In genomic region chr4:42490015-42490414, GRCh38 we compare ENCODE assay signal across 1 cellular context.
TF ChIP-seq lines count a peak whose summit lies in the region.

No MANE protein-coding gene starts in this region.

TF ChIP-seq in WTC11, 78 proteins besides CTCF, POLR2A, EP300 and RAD21:
- TF ChIP-seq, protein P1, sequence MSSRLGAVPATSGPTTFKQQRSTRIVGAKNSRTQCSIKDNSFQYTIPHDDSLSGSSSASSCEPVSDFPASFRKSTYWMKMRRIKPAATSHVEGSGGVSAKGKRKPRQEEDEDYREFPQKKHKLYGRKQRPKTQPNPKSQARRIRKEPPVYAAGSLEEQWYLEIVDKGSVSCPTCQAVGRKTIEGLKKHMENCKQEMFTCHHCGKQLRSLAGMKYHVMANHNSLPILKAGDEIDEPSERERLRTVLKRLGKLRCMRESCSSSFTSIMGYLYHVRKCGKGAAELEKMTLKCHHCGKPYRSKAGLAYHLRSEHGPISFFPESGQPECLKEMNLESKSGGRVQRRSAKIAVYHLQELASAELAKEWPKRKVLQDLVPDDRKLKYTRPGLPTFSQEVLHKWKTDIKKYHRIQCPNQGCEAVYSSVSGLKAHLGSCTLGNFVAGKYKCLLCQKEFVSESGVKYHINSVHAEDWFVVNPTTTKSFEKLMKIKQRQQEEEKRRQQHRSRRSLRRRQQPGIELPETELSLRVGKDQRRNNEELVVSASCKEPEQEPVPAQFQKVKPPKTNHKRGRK (CRISPR knock-in tag; IDR thresholded peaks at IDR 0.05; ENCODE audit: borderline replicate concordance), result no peak
- TF ChIP-seq FOXP4 (CRISPR knock-in tag; IDR thresholded peaks at IDR 0.05) (no peak), FOXP1 (CRISPR knock-in tag; IDR thresholded peaks at IDR 0.05; ENCODE audit: borderline replicate concordance) (no peak), ATF1 (CRISPR knock-in tag; IDR thresholded peaks at IDR 0.05) (no peak), TP53 (CRISPR knock-in tag; IDR thresholded peaks at IDR 0.05) (no peak), TCF7 (CRISPR knock-in tag; IDR thresholded peaks at IDR 0.05; ENCODE audit: low read depth) (no peak), STAT6 (CRISPR knock-in tag; conservative IDR thresholded peaks at IDR 0.05; ENCODE audit: low read depth) (no peak), ZMAT4 (CRISPR knock-in tag; IDR thresholded peaks at IDR 0.05) (no peak), SP1 (CRISPR knock-in tag; conservative IDR thresholded peaks at IDR 0.05) (no peak)
- TF ChIP-seq, protein P2, sequence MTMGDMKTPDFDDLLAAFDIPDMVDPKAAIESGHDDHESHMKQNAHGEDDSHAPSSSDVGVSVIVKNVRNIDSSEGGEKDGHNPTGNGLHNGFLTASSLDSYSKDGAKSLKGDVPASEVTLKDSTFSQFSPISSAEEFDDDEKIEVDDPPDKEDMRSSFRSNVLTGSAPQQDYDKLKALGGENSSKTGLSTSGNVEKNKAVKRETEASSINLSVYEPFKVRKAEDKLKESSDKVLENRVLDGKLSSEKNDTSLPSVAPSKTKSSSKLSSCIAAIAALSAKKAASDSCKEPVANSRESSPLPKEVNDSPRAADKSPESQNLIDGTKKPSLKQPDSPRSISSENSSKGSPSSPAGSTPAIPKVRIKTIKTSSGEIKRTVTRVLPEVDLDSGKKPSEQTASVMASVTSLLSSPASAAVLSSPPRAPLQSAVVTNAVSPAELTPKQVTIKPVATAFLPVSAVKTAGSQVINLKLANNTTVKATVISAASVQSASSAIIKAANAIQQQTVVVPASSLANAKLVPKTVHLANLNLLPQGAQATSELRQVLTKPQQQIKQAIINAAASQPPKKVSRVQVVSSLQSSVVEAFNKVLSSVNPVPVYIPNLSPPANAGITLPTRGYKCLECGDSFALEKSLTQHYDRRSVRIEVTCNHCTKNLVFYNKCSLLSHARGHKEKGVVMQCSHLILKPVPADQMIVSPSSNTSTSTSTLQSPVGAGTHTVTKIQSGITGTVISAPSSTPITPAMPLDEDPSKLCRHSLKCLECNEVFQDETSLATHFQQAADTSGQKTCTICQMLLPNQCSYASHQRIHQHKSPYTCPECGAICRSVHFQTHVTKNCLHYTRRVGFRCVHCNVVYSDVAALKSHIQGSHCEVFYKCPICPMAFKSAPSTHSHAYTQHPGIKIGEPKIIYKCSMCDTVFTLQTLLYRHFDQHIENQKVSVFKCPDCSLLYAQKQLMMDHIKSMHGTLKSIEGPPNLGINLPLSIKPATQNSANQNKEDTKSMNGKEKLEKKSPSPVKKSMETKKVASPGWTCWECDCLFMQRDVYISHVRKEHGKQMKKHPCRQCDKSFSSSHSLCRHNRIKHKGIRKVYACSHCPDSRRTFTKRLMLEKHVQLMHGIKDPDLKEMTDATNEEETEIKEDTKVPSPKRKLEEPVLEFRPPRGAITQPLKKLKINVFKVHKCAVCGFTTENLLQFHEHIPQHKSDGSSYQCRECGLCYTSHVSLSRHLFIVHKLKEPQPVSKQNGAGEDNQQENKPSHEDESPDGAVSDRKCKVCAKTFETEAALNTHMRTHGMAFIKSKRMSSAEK (CRISPR knock-in tag; IDR thresholded peaks at IDR 0.05; ENCODE audit: borderline replicate concordance), result no peak
- TF ChIP-seq, protein P3, sequence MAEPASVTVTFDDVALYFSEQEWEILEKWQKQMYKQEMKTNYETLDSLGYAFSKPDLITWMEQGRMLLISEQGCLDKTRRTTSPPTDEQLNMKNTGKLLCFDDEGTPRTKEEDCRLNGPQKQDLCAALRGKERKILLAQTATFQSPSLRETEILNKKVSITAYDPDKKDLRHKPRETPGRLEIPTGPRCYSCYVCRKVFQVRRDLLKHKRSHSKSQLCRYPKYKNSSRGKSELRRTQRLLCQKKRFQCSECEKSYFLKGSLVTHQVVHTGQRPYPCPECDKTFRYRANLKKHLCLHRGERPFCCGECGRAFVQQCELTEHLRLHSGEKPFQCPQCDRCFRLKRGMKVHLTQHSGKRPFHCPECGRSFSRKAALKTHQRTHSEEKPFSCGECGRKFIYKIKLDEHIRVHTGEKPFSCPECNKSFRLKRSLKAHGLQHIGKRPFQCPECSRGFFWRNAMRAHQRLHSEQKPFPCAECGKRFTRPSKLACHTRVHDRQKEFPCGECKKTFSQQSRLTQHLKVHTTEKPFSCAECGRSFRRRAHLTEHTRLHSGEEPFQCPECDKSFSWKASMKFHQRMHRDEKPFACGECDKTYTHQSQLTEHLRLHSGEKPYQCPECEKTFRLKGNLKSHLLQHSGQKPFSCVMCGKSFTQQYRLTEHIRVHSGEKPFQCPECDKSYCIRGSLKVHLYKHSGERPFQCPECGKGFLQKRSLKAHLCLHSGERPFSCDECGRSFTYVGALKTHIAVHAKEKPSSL (CRISPR knock-in tag; conservative IDR thresholded peaks at IDR 0.05), result no peak
- TF ChIP-seq, protein P4, sequence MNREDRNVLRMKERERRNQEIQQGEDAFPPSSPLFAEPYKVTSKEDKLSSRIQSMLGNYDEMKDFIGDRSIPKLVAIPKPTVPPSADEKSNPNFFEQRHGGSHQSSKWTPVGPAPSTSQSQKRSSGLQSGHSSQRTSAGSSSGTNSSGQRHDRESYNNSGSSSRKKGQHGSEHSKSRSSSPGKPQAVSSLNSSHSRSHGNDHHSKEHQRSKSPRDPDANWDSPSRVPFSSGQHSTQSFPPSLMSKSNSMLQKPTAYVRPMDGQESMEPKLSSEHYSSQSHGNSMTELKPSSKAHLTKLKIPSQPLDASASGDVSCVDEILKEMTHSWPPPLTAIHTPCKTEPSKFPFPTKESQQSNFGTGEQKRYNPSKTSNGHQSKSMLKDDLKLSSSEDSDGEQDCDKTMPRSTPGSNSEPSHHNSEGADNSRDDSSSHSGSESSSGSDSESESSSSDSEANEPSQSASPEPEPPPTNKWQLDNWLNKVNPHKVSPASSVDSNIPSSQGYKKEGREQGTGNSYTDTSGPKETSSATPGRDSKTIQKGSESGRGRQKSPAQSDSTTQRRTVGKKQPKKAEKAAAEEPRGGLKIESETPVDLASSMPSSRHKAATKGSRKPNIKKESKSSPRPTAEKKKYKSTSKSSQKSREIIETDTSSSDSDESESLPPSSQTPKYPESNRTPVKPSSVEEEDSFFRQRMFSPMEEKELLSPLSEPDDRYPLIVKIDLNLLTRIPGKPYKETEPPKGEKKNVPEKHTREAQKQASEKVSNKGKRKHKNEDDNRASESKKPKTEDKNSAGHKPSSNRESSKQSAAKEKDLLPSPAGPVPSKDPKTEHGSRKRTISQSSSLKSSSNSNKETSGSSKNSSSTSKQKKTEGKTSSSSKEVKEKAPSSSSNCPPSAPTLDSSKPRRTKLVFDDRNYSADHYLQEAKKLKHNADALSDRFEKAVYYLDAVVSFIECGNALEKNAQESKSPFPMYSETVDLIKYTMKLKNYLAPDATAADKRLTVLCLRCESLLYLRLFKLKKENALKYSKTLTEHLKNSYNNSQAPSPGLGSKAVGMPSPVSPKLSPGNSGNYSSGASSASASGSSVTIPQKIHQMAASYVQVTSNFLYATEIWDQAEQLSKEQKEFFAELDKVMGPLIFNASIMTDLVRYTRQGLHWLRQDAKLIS (CRISPR knock-in tag; IDR thresholded peaks at IDR 0.05; ENCODE audit: borderline replicate concordance), result no peak
